8 cellular contexts compared by ENCODE assay signal in genomic region chr3:138329984-138330293, GRCh38. TPM values are rescaled to one million over a fixed set of nuclear protein-coding genes. Genes with fewer than 3 reads are reported as not detected.
DNase-seq lines count a peak whose midpoint lies in the region; ATAC-seq and TF ChIP-seq lines count a peak whose summit lies in the region.

No MANE protein-coding gene starts in this region.

- DNase-seq in effector memory CD8-positive, alpha-beta T cell = no peak
- no peak for DNase-seq in neural crest cell (ENCODE audit: low read depth, low spot score)
- no peak for DNase-seq in mesenteric fat pad (ENCODE audit: low spot score)
- DNase-seq in SHP77 (lab: John Stamatoyannopoulos, UW) = no peak

- no peak overlapping the region for H3K27ac ChIP-seq in BLaER1
- no peak overlapping the region for H3K27ac ChIP-seq in OCI-LY3 (ENCODE audit: low read length)

- H3K36me3 ChIP-seq in BLaER1 (no peaks in the 10 kb centered on the region), OCI-LY3 (replicated peaks; ENCODE audit: low read depth, low read length) (no peaks in the 10 kb centered on the region)

- H3K79me2 ChIP-seq in OCI-LY3 (ENCODE audit: low read length) = no peaks in the 10 kb centered on the region

- peak overlapping the region; percentile 98 for H3K4me2 ChIP-seq in BLaER1
- H3K4me2 ChIP-seq in OCI-LY3 (ENCODE audit: low read length) = peak overlapping the region; percentile 97

- H3K9me3 Mint-ChIP-seq in effector memory CD8-positive, alpha-beta T cell = no peaks in the 10 kb centered on the region
- no peaks in the 10 kb centered on the region for H3K9me3 Mint-ChIP-seq in neural crest cell

- H3K9ac ChIP-seq in BLaER1 = no peak overlapping the region
- H3K9ac ChIP-seq in OCI-LY3 (ENCODE audit: low read length) = no peak overlapping the region

- H3K27ac Mint-ChIP-seq in effector memory CD8-positive, alpha-beta T cell = peak overlapping the region; percentile 93 to 97
- H3K27ac Mint-ChIP-seq in neural crest cell (ENCODE audit: unreplicated experiment) = no peak overlapping the region

- peaks cover 13% of the 10 kb centered on the region for H3K36me3 Mint-ChIP-seq in effector memory CD8-positive, alpha-beta T cell (ENCODE audit: insufficient read depth)
- no peaks in the 10 kb centered on the region for H3K36me3 Mint-ChIP-seq in neural crest cell (ENCODE audit: low read depth)

- ATAC-seq in effector memory CD8-positive, alpha-beta T cell (replicated peaks) = no peak
- ATAC-seq in GM18909 (IDR thresholded peaks at IDR 0.05; ENCODE audit: poor library complexity, unreplicated experiment) = no peak
- no peak for ATAC-seq in GM18519 (IDR thresholded peaks at IDR 0.05; ENCODE audit: low FRiP score, unreplicated experiment)

- peaks cover 8 to 18% of the 10 kb centered on the region in 2 donors for H3K4me1 Mint-ChIP-seq in effector memory CD8-positive, alpha-beta T cell (ENCODE audit: low read depth in 2 of 2)
- H3K4me1 Mint-ChIP-seq in neural crest cell = peaks cover 16% of the 10 kb centered on the region

- H3K9me3 ChIP-seq in BLaER1 (no peaks in the 10 kb centered on the region), OCI-LY3 (ENCODE audit: insufficient read depth, low read length) (no peaks in the 10 kb centered on the region)

- no peaks in the 10 kb centered on the region for H3K27me3 Mint-ChIP-seq in effector memory CD8-positive, alpha-beta T cell
- peaks cover 17% of the 10 kb centered on the region for H3K27me3 Mint-ChIP-seq in neural crest cell (ENCODE audit: low read depth)

- H3K4me3 ChIP-seq in BLaER1 (peak overlapping the region; percentile 73), OCI-LY3 (ENCODE audit: low read length) (peak overlapping the region; percentile 84)

- TF ChIP-seq CTCF in OCI-LY3 (IDR thresholded peaks at IDR 0.05; ENCODE audit: low read depth, low read length) (no peak), neural crest cell (conservative IDR thresholded peaks at IDR 0.05) (no peak)

- 0 out of 2 replicates have a peak overlapping the region, but pooled peaks have one; percentile 86 for H2AFZ ChIP-seq in OCI-LY3 (ENCODE audit: low read depth, low read length)

- peak overlapping the region; percentile 91 to 94 for H3K4me3 Mint-ChIP-seq in effector memory CD8-positive, alpha-beta T cell
- peak overlapping the region; percentile 97 for H3K4me3 Mint-ChIP-seq in neural crest cell

- H3K4me1 ChIP-seq in BLaER1 = peaks cover 15% of the 10 kb centered on the region
- peaks cover 15% of the 10 kb centered on the region for H3K4me1 ChIP-seq in OCI-LY3 (ENCODE audit: low read length)

- H3K27me3 ChIP-seq in BLaER1 (no peaks in the 10 kb centered on the region), OCI-LY3 (ENCODE audit: low read depth, low read length) (peaks cover 44% of the 10 kb centered on the region)

- H4K20me1 ChIP-seq in BLaER1 = no peaks in the 10 kb centered on the region
- no peaks in the 10 kb centered on the region for H4K20me1 ChIP-seq in OCI-LY3 (ENCODE audit: insufficient read depth, low read length)

RNA-seq across cellular contexts. Expression of gene NME9, which starts 0.3 kb away (rescaled TPM):
- 0.79 TPM in 1 of 2 replicates, not detected in the other for total RNA-seq in neural crest cell
- not detected for total RNA-seq in mesenteric fat pad

RNA-seq across cellular contexts. Expression of gene MRAS, which starts 18.4 kb away (rescaled TPM):
- total RNA-seq in neural crest cell = 24.7 and 27.0 TPM in 2 replicates
- 232 TPM for total RNA-seq in mesenteric fat pad
